ENCODE assay signal across 9 cellular contexts in genomic region chr17:28737770-28738679, GRCh38. TPM values are rescaled to one million over a fixed set of nuclear protein-coding genes. Genes with fewer than 3 reads are reported as not detected.
DNase-seq lines count a peak whose midpoint lies in the region; ATAC-seq, FAIRE-seq and TF ChIP-seq lines count a peak whose summit lies in the region.
"Had no signal": no experiment of that assay in that cellular context is flagged by ENCODE, and none has a peak within 500 bp of the region (broad histone marks: within the 10 kb centered on the region; RNA-seq: fewer than 3 reads in every experiment).

No MANE protein-coding gene starts in this region.

- H3K9me3 Mint-ChIP-seq in activated CD4-positive, alpha-beta memory T cell treated with anti-CD3 and anti-CD28 coated beads for 36 hours, result no peaks in the 10 kb centered on the region
- H3K9me3 Mint-ChIP-seq in activated CD4-positive, alpha-beta memory T cell treated with anti-CD3 and anti-CD28 coated beads, Interleukin-2, amount 10 ng/mL, durations not matched to agents 7 days and 5 days, result peaks cover 5% of the 10 kb centered on the region
- H3K9me3 Mint-ChIP-seq in stimulated activated naive B cell treated with anti-CD40 and anti-IgM and Interleukin-4, amounts not matched to agents 10 μg/mL and 1 μg/mL and 100 μg/mL, for 72 hours, result peaks cover 0 to 4% of the 10 kb centered on the region in 2 donors
- H3K9me3 Mint-ChIP-seq: nephron had no signal

- H3K4me3 Mint-ChIP-seq in activated CD4-positive, alpha-beta memory T cell treated with anti-CD3 and anti-CD28 coated beads for 36 hours, result no peak overlapping the region
- no peak overlapping the region for H3K4me3 Mint-ChIP-seq in activated CD4-positive, alpha-beta memory T cell treated with anti-CD3 and anti-CD28 coated beads, Interleukin-2, amount 10 ng/mL, durations not matched to agents 7 days and 5 days
- peak overlapping the region; percentile 85 for H3K4me3 Mint-ChIP-seq in stimulated activated naive B cell treated with anti-CD40 and anti-IgM and Interleukin-4, amounts not matched to agents 10 μg/mL and 1 μg/mL and 100 μg/mL, for 72 hours
- H3K4me3 Mint-ChIP-seq: nephron had no signal

- H2AFZ ChIP-seq in hepatocyte, result no peak overlapping the region

- no peaks in the 10 kb centered on the region for H3K9me2 ChIP-seq in hepatocyte (replicated peaks; ENCODE audit: insufficient read depth)

- BruUV-seq in Panc1 (replicated peaks; lab: Mats Ljungman, UMichigan), result no TSS peak

- POLR2A ChIA-PET in activated CD4-positive, alpha-beta memory T cell treated with anti-CD3 and anti-CD28 coated beads for 36 hours (lab: Charles Lee), result interaction anchor here (0.7 to 1.0 kb wide), 2 partner anchors 10 to 13 kb away, joined by 5 to 8 read pairs; partner anchors contain the start of gene NEK8
- POLR2A ChIA-PET in activated CD4-positive, alpha-beta memory T cell treated with anti-CD3 and anti-CD28 coated beads, Interleukin-2, amount 10 ng/mL, durations not matched to agents 7 days and 5 days (lab: Charles Lee), result interaction anchor here (16.8 kb wide), 1 partner anchor 11 kb away, joined by 426 read pairs; the partner anchor contains the start of genes NEK8, RPL23A and TLCD1
- POLR2A ChIA-PET in Panc1 (lab: Charles Lee), result no interaction called here

- 92% methylated on average over 18 of the region's 22 CpGs for WGBS in hepatocyte (ENCODE audit: low lambda C conversion rate, missing lambda C conversion rate)

- DNase-seq in activated CD4-positive, alpha-beta memory T cell treated with anti-CD3 and anti-CD28 coated beads for 36 hours, result no peak
- no peak for DNase-seq in activated CD4-positive, alpha-beta memory T cell treated with anti-CD3 and anti-CD28 coated beads, Interleukin-2, amount 10 ng/mL, durations not matched to agents 7 days and 5 days
- DNase-seq in Panc1 (ENCODE audit: low read depth, low spot score) (no peak), G401 (ENCODE audit: low spot score) (no peak), hepatocyte (ENCODE audit: low spot score) (no peak), urothelium cell line (ENCODE audit: low spot score) (no peak)
- DNase-seq in stimulated activated naive B cell treated with anti-CD40 and anti-IgM and Interleukin-4, amounts not matched to agents 10 μg/mL and 1 μg/mL and 100 μg/mL, for 72 hours, result peak; percentile 89

- H3K4me3 ChIP-seq in Panc1 (ENCODE audit: low read depth in 2 of 2, low read length in 2 of 2) (no peak overlapping the region), hepatocyte (no peak overlapping the region)

- peaks cover 27% of the 10 kb centered on the region for H3K4me1 Mint-ChIP-seq in activated CD4-positive, alpha-beta memory T cell treated with anti-CD3 and anti-CD28 coated beads for 36 hours (ENCODE audit: low read depth)
- peaks cover 15% of the 10 kb centered on the region for H3K4me1 Mint-ChIP-seq in activated CD4-positive, alpha-beta memory T cell treated with anti-CD3 and anti-CD28 coated beads, Interleukin-2, amount 10 ng/mL, durations not matched to agents 7 days and 5 days
- peaks cover 63 to 96% of the 10 kb centered on the region in 2 donors for H3K4me1 Mint-ChIP-seq in stimulated activated naive B cell treated with anti-CD40 and anti-IgM and Interleukin-4, amounts not matched to agents 10 μg/mL and 1 μg/mL and 100 μg/mL, for 72 hours
- H3K4me1 Mint-ChIP-seq: nephron had no signal

- H3K27me3 Mint-ChIP-seq in activated CD4-positive, alpha-beta memory T cell treated with anti-CD3 and anti-CD28 coated beads for 36 hours, result no peaks in the 10 kb centered on the region
- H3K27me3 Mint-ChIP-seq in activated CD4-positive, alpha-beta memory T cell treated with anti-CD3 and anti-CD28 coated beads, Interleukin-2, amount 10 ng/mL, durations not matched to agents 7 days and 5 days, result no peaks in the 10 kb centered on the region
- H3K27me3 Mint-ChIP-seq in stimulated activated naive B cell treated with anti-CD40 and anti-IgM and Interleukin-4, amounts not matched to agents 10 μg/mL and 1 μg/mL and 100 μg/mL, for 72 hours, result no peaks in the 10 kb centered on the region

- peaks cover 6% of the 10 kb centered on the region; the same call in 1 of the 2 replicates for H3K4me1 ChIP-seq in Panc1 (ENCODE audit: control insufficient read depth, insufficient read depth, low read length)
- H3K4me1 ChIP-seq in hepatocyte (ENCODE audit: insufficient read depth), result peaks cover 9% of the 10 kb centered on the region

- H3K36me3 Mint-ChIP-seq in activated CD4-positive, alpha-beta memory T cell treated with anti-CD3 and anti-CD28 coated beads for 36 hours, result peaks cover 5% of the 10 kb centered on the region
- peaks cover 20% of the 10 kb centered on the region for H3K36me3 Mint-ChIP-seq in activated CD4-positive, alpha-beta memory T cell treated with anti-CD3 and anti-CD28 coated beads, Interleukin-2, amount 10 ng/mL, durations not matched to agents 7 days and 5 days (ENCODE audit: low read depth)
- H3K36me3 Mint-ChIP-seq in stimulated activated naive B cell treated with anti-CD40 and anti-IgM and Interleukin-4, amounts not matched to agents 10 μg/mL and 1 μg/mL and 100 μg/mL, for 72 hours, result peaks cover 55 to 61% of the 10 kb centered on the region in 2 donors

- ATAC-seq in HG02588 (IDR thresholded peaks at IDR 0.05; ENCODE audit: unreplicated experiment), result peak; percentile 61
- ATAC-seq in Panc1, result peak; percentile 7; the same call in 1 of the 2 replicates
- peak; percentile 74 to 77 for ATAC-seq in stimulated activated naive B cell treated with anti-CD40 and anti-IgM and Interleukin-4, amounts not matched to agents 10 μg/mL and 1 μg/mL and 100 μg/mL, for 72 hours (replicated peaks)

- CTCF ChIA-PET in activated CD4-positive, alpha-beta memory T cell treated with anti-CD3 and anti-CD28 coated beads for 36 hours (lab: Charles Lee), result interaction anchor here (0.6 to 16.9 kb wide), 5 partner anchors 10 to 91 kb away, joined by 3 to 632 read pairs (median 6); partner anchors contain the start of genes NEK8 and TLCD1
- CTCF ChIA-PET in activated CD4-positive, alpha-beta memory T cell treated with anti-CD3 and anti-CD28 coated beads, Interleukin-2, amount 10 ng/mL, durations not matched to agents 7 days and 5 days (lab: Charles Lee), result interaction anchor here (17.2 kb wide), 1 partner anchor 12 kb away, joined by 458 read pairs; the partner anchor contains the start of genes NEK8 and TLCD1
- CTCF ChIA-PET in Panc1 (lab: Charles Lee), result interaction anchor here (0.5 kb wide), 1 partner anchor 381 kb away, joined by 8 read pairs; no protein-coding TSS in a partner anchor

- no peaks in the 10 kb centered on the region for H3K9me3 ChIP-seq in Panc1 (ENCODE audit: control insufficient read depth, insufficient read depth, low read depth, low read length)
- no peaks in the 10 kb centered on the region for H3K9me3 ChIP-seq in hepatocyte (ENCODE audit: low read depth)

- no peaks in the 10 kb centered on the region for H4K20me1 ChIP-seq in hepatocyte (ENCODE audit: insufficient read depth, poor library complexity, severe bottlenecking)

- intact Hi-C loops in activated CD4-positive, alpha-beta memory T cell treated with anti-CD3 and anti-CD28 coated beads for 36 hours (cut with micrococcal nuclease), result no loop called here
- intact Hi-C loops in Panc1 (cut with micrococcal nuclease; ENCODE audit: unreplicated experiment), result no loop called here

- in situ Hi-C loops in Panc1 (cut with HindIII; ENCODE audit: low pct_unique_long_range_greater_than_20kb, low sequenced_read_pairs), result no loop called here
- in situ Hi-C loops in G401 (cut with HindIII; ENCODE audit: low sequenced_read_pairs), result no loop called here

- no peak for TF ChIP-seq CTCF in Panc1 (IDR thresholded peaks at IDR 0.05)
- TF ChIP-seq CTCF in hepatocyte (IDR thresholded peaks at IDR 0.05; ENCODE audit: poor library complexity), result no peak

- peak overlapping the region; percentile 59 for H3K27ac Mint-ChIP-seq in activated CD4-positive, alpha-beta memory T cell treated with anti-CD3 and anti-CD28 coated beads for 36 hours
- no peak overlapping the region for H3K27ac Mint-ChIP-seq in activated CD4-positive, alpha-beta memory T cell treated with anti-CD3 and anti-CD28 coated beads, Interleukin-2, amount 10 ng/mL, durations not matched to agents 7 days and 5 days
- H3K27ac Mint-ChIP-seq in stimulated activated naive B cell treated with anti-CD40 and anti-IgM and Interleukin-4, amounts not matched to agents 10 μg/mL and 1 μg/mL and 100 μg/mL, for 72 hours, result peak overlapping the region; percentile 98

- peaks cover 4% of the 10 kb centered on the region for H3K79me2 ChIP-seq in hepatocyte

- no peak overlapping the region for H3K4me2 ChIP-seq in hepatocyte

- no peaks in the 10 kb centered on the region for H3K27me3 ChIP-seq in Panc1 (ENCODE audit: control insufficient read depth, insufficient read depth, low read length)
- no peaks in the 10 kb centered on the region for H3K27me3 ChIP-seq in hepatocyte

- no peak for FAIRE-seq in urothelium cell line (lab: Jason Lieb, UNC)

- H3K36me3 ChIP-seq in Panc1 (ENCODE audit: control insufficient read depth, insufficient read depth, low read length), result no peaks in the 10 kb centered on the region
- H3K36me3 ChIP-seq in hepatocyte (replicated peaks; ENCODE audit: insufficient read depth, low read depth), result no peaks in the 10 kb centered on the region

- no peak overlapping the region for H3K27ac ChIP-seq in Panc1 (ENCODE audit: low read length)
- H3K27ac ChIP-seq in hepatocyte, result no peak overlapping the region

RNA-seq across cellular contexts. Expression of gene TRAF4, which starts 5.8 kb away (rescaled TPM):
- 10 to 100 TPM; 83.0 to 83.9 TPM for total RNA-seq in activated CD4-positive, alpha-beta memory T cell treated with anti-CD3 and anti-CD28 coated beads for 36 hours
- 10 to 100 TPM; 55.3 to 57.2 TPM for total RNA-seq in activated CD4-positive, alpha-beta memory T cell treated with anti-CD3 and anti-CD28 coated beads, Interleukin-2, amount 10 ng/mL, durations not matched to agents 7 days and 5 days
- 108 TPM for total RNA-seq in Panc1 (2021; ENCODE audit: unreplicated experiment)
- 83.8 TPM for polyA plus RNA-seq in Panc1 (2012; ENCODE audit: insufficient read length)
- total RNA-seq in G401 (2014; rRNA removed; shearing (Covaris generic)), result 51.8 and 69.0 TPM in 2 replicates
- total RNA-seq in hepatocyte, result 99.5 and 107 TPM in 2 replicates
- polyA plus RNA-seq in hepatocyte, result 66.2 and 81.4 TPM in 2 replicates

RNA-seq across cellular contexts. Expression of gene NEK8, which starts 9.4 kb away (rescaled TPM):
- 1 to 10 TPM; 3.4 to 4.0 TPM for total RNA-seq in activated CD4-positive, alpha-beta memory T cell treated with anti-CD3 and anti-CD28 coated beads for 36 hours
- 1 to 10 TPM; 2.5 to 3.5 TPM for total RNA-seq in activated CD4-positive, alpha-beta memory T cell treated with anti-CD3 and anti-CD28 coated beads, Interleukin-2, amount 10 ng/mL, durations not matched to agents 7 days and 5 days
- total RNA-seq in Panc1 (2021; ENCODE audit: unreplicated experiment) (11.9 TPM), hepatocyte (3.3 and 5.5 TPM in 2 replicates)
- 9.1 TPM for polyA plus RNA-seq in Panc1 (2012; ENCODE audit: insufficient read length)
- total RNA-seq in G401 (2014; rRNA removed; shearing (Covaris generic)), result 10.2 and 15.1 TPM in 2 replicates
- polyA plus RNA-seq in hepatocyte, result 8.1 and 9.7 TPM in 2 replicates

RNA-seq across cellular contexts. Expression of gene TLCD1, which starts 12.0 kb away (rescaled TPM):
- 1 to 10 TPM; 9.1 to 9.5 TPM for total RNA-seq in activated CD4-positive, alpha-beta memory T cell treated with anti-CD3 and anti-CD28 coated beads for 36 hours
- 1 to 10 TPM; 1.4 to 2.3 TPM for total RNA-seq in activated CD4-positive, alpha-beta memory T cell treated with anti-CD3 and anti-CD28 coated beads, Interleukin-2, amount 10 ng/mL, durations not matched to agents 7 days and 5 days
- total RNA-seq in Panc1 (2021; ENCODE audit: unreplicated experiment), result 55.7 TPM
- polyA plus RNA-seq in Panc1 (2012; ENCODE audit: insufficient read length), result 52.2 TPM
- total RNA-seq in G401 (2014; rRNA removed; shearing (Covaris generic)), result 9.2 and 12.1 TPM in 2 replicates
- total RNA-seq in hepatocyte, result 12.5 and 14.6 TPM in 2 replicates
- 23.4 and 26.6 TPM in 2 replicates for polyA plus RNA-seq in hepatocyte

RNA-seq across cellular contexts. Expression of gene RPL23A, which starts 18.2 kb away (rescaled TPM):
- 1,000 to 10,000 TPM; 2,357 to 2,419 TPM for total RNA-seq in activated CD4-positive, alpha-beta memory T cell treated with anti-CD3 and anti-CD28 coated beads for 36 hours
- total RNA-seq in activated CD4-positive, alpha-beta memory T cell treated with anti-CD3 and anti-CD28 coated beads, Interleukin-2, amount 10 ng/mL, durations not matched to agents 7 days and 5 days, result 1,000 to 10,000 TPM; 1,962 to 2,028 TPM
- total RNA-seq in Panc1 (2021; ENCODE audit: unreplicated experiment), result 1,475 TPM
- polyA plus RNA-seq in Panc1 (2012; ENCODE audit: insufficient read length), result 1,113 TPM
- 1,133 and 1,289 TPM in 2 replicates for total RNA-seq in G401 (2014; rRNA removed; shearing (Covaris generic))
- total RNA-seq in hepatocyte, result 501 and 614 TPM in 2 replicates
- 1,050 and 1,115 TPM in 2 replicates for polyA plus RNA-seq in hepatocyte

RNA-seq across cellular contexts. Expression of gene RAB34, which starts 20.4 kb away (rescaled TPM):
- total RNA-seq in activated CD4-positive, alpha-beta memory T cell treated with anti-CD3 and anti-CD28 coated beads for 36 hours, result 1 to 10 TPM; 4.9 to 6.6 TPM
- 1 to 10 TPM; 6.5 to 7.4 TPM for total RNA-seq in activated CD4-positive, alpha-beta memory T cell treated with anti-CD3 and anti-CD28 coated beads, Interleukin-2, amount 10 ng/mL, durations not matched to agents 7 days and 5 days
- total RNA-seq in Panc1 (2021; ENCODE audit: unreplicated experiment) (284 TPM), hepatocyte (160 and 184 TPM in 2 replicates)
- 260 TPM for polyA plus RNA-seq in Panc1 (2012; ENCODE audit: insufficient read length)
- 373 TPM in 2 replicates for total RNA-seq in G401 (2014; rRNA removed; shearing (Covaris generic))
- polyA plus RNA-seq in hepatocyte, result 180 and 185 TPM in 2 replicates

Comparison
In these comparisons a context has a peak if more than half of its experiments do, and no peak if none do; other contexts are left out.
1. H3K4me3 Mint-ChIP-seq: peak in stimulated activated naive B cell treated with anti-CD40 and anti-IgM and Interleukin-4, amounts not matched to agents 10 μg/mL and 1 μg/mL and 100 μg/mL, for 72 hours (2 of 2); none in activated CD4-positive, alpha-beta memory T cell treated with anti-CD3 and anti-CD28 coated beads for 36 hours (single experiment) and activated CD4-positive, alpha-beta memory T cell treated with anti-CD3 and anti-CD28 coated beads, Interleukin-2, amount 10 ng/mL, durations not matched to agents 7 days and 5 days (single experiment).
2. ATAC-seq: peak in every context shown above with its lines; median percentile 76 in stimulated activated naive B cell treated with anti-CD40 and anti-IgM and Interleukin-4, amounts not matched to agents 10 μg/mL and 1 μg/mL and 100 μg/mL, for 72 hours; 61 in HG02588; 7 in Panc1.